In genomic region chr16:73735018-73735417, GRCh38 we compare ENCODE assay signal across 12 cellular contexts.
A peak's percentile ranks its signal among the peaks of the same experiment; 100 is the strongest.
DNase-seq lines count a peak whose midpoint lies in the region; ATAC-seq, FAIRE-seq and TF ChIP-seq lines count a peak whose summit lies in the region.
"Had no signal": no experiment of that assay in that cellular context is flagged by ENCODE, and none has a peak within 500 bp of the region (broad histone marks: within the 10 kb centered on the region; RNA-seq: fewer than 3 reads in every experiment).

No MANE protein-coding gene starts in this region.

- TF ChIP-seq RAD21 in HepG2 (CRISPR knock-in tag; IDR thresholded peaks at IDR 0.05) = no peak

- H3K79me2 ChIP-seq in HepG2 (ENCODE audit: insufficient read depth, low read length) = no peaks in the 10 kb centered on the region

- no peak for TF ChIP-seq POLR2A in HepG2 (IDR thresholded peaks at IDR 0.05; ENCODE audit: insufficient read depth in 1 of 2, low read depth in 2 of 2, low read length in 2 of 2)

- peak; percentile 60 for DNase-seq in adipocyte (ENCODE audit: low read depth)
- peak; percentile 8 for DNase-seq in HepG2 (ENCODE audit: low spot score)
- DNase-seq in ecto neural progenitor cell (ENCODE audit: low spot score) = no peak
- no peak for DNase-seq in natural killer cell
- no peak for DNase-seq in HUDEP-2 (lab: John Stamatoyannopoulos, UW; ENCODE audit: unreplicated experiment in 76 of 76)
- DNase-seq: activated naive CD8-positive, alpha-beta T cell treated with anti-CD3 and anti-CD28 coated beads, Interleukin-2, amount 10 ng/mL, durations not matched to agents 7 days and 5 days; testis had no signal

- no peaks in the 10 kb centered on the region for H3K4me1 Mint-ChIP-seq in natural killer cell
- H3K4me1 Mint-ChIP-seq: activated naive CD8-positive, alpha-beta T cell treated with anti-CD3 and anti-CD28 coated beads, Interleukin-2, amount 10 ng/mL, durations not matched to agents 7 days and 5 days; WTC11 had no signal

- H3K36me3 Mint-ChIP-seq in natural killer cell = no peaks in the 10 kb centered on the region
- H3K36me3 Mint-ChIP-seq: activated naive CD8-positive, alpha-beta T cell treated with anti-CD3 and anti-CD28 coated beads, Interleukin-2, amount 10 ng/mL, durations not matched to agents 7 days and 5 days had no signal

- H3K9me3 Mint-ChIP-seq in natural killer cell = no peaks in the 10 kb centered on the region
- H3K9me3 Mint-ChIP-seq: activated naive CD8-positive, alpha-beta T cell treated with anti-CD3 and anti-CD28 coated beads, Interleukin-2, amount 10 ng/mL, durations not matched to agents 7 days and 5 days had no signal

- H3K4me3 Mint-ChIP-seq in natural killer cell = no peak overlapping the region
- H3K4me3 Mint-ChIP-seq: activated naive CD8-positive, alpha-beta T cell treated with anti-CD3 and anti-CD28 coated beads, Interleukin-2, amount 10 ng/mL, durations not matched to agents 7 days and 5 days; WTC11 had no signal

- POLR2A ChIA-PET in HepG2 (lab: Yijun Ruan, JAX) = no interaction called here

- H3K9me3 ChIP-seq in adipocyte (ENCODE audit: control insufficient read depth, low read length) = no peaks in the 10 kb centered on the region
- peaks cover 4% of the 10 kb centered on the region; the same call in 1 of the 2 replicates for H3K9me3 ChIP-seq in HepG2 (ENCODE audit: low read length)
- H3K9me3 ChIP-seq: testis had no signal

- no peak for TF ChIP-seq CTCF in HepG2 (CRISPR knock-in tag; IDR thresholded peaks at IDR 0.05)
- no peak for TF ChIP-seq CTCF in natural killer cell (IDR thresholded peaks at IDR 0.05)

- H4K20me1 ChIP-seq in HepG2 (ENCODE audit: insufficient read depth, low read length) = no peaks in the 10 kb centered on the region

- H3K27ac Mint-ChIP-seq in natural killer cell = no peak overlapping the region
- H3K27ac Mint-ChIP-seq: activated naive CD8-positive, alpha-beta T cell treated with anti-CD3 and anti-CD28 coated beads, Interleukin-2, amount 10 ng/mL, durations not matched to agents 7 days and 5 days; WTC11 had no signal

- TF ChIP-seq EP300 in HepG2 (IDR thresholded peaks at IDR 0.05; ENCODE audit: low read depth in 2 of 2, low read length in 2 of 2) (no peak), HepG2 (CRISPR knock-in tag; IDR thresholded peaks at IDR 0.05; ENCODE audit: borderline replicate concordance) (no peak)

- no peak overlapping the region for H3K9ac ChIP-seq in adipocyte (ENCODE audit: low read length)
- H3K9ac ChIP-seq in HepG2 (ENCODE audit: insufficient read depth, low read depth, low read length) = no peak overlapping the region

- intact Hi-C loops in HepG2 (cut with micrococcal nuclease; ENCODE audit: unreplicated experiment) (no loop called here), natural killer cell (cut with micrococcal nuclease) (no loop called here)

- CTCF ChIA-PET in HepG2 (lab: Yijun Ruan, JAX; ENCODE audit: low intra/inter-chr PET ratio, low total read pairs) = no interaction called here

- H3K4me3 ChIP-seq in adipocyte (ENCODE audit: low read length) (no peak overlapping the region), HepG2 (replicated peaks in 1 of 3; ENCODE audit: insufficient read depth in 1 of 3, low read depth in 2 of 3, low read length in 3 of 3) (no peak overlapping the region)
- H3K4me3 ChIP-seq: testis had no signal

- H3K36me3 ChIP-seq in adipocyte (ENCODE audit: control insufficient read depth, insufficient read depth, low read length, severe bottlenecking) (no peaks in the 10 kb centered on the region), HepG2 (replicated peaks in 1 of 2; ENCODE audit: control insufficient read depth in 1 of 2, insufficient read depth in 2 of 2, low read length in 2 of 2) (no peaks in the 10 kb centered on the region)

- no peak for FAIRE-seq in HepG2 (lab: Jason Lieb, UNC)
- FAIRE-seq: G401.6 had no signal

- peaks cover 0 to 6% of the 10 kb centered on the region in 2 donors for H3K27me3 Mint-ChIP-seq in natural killer cell (ENCODE audit: low read depth in 2 of 2)
- H3K27me3 Mint-ChIP-seq: activated naive CD8-positive, alpha-beta T cell treated with anti-CD3 and anti-CD28 coated beads, Interleukin-2, amount 10 ng/mL, durations not matched to agents 7 days and 5 days had no signal

- in situ Hi-C loops in HepG2 (cut with HindIII; ENCODE audit: extremely low pct_ligation_motif_present, low pct_unique_long_range_greater_than_20kb) = no loop called here

- no peak overlapping the region for H2AFZ ChIP-seq in HepG2 (ENCODE audit: low read length)

- no peaks in the 10 kb centered on the region for H3K27me3 ChIP-seq in adipocyte (replicated peaks; ENCODE audit: control insufficient read depth, insufficient read depth, low read length)
- no peaks in the 10 kb centered on the region for H3K27me3 ChIP-seq in HepG2 (ENCODE audit: control insufficient read depth in 1 of 2, insufficient read depth in 2 of 2, low read length in 2 of 2)
- H3K27me3 ChIP-seq: testis had no signal

- H3K4me1 ChIP-seq in adipocyte (ENCODE audit: control insufficient read depth, insufficient read depth, low read length) = no peaks in the 10 kb centered on the region
- peaks cover 15% of the 10 kb centered on the region for H3K4me1 ChIP-seq in HepG2 (ENCODE audit: insufficient read depth, low read length)
- H3K4me1 ChIP-seq: testis had no signal

- ATAC-seq in GM18867 (IDR thresholded peaks at IDR 0.05; ENCODE audit: unreplicated experiment) (peak; percentile 63), HG02981 (IDR thresholded peaks at IDR 0.05; ENCODE audit: unreplicated experiment) (peak; percentile 59), HepG2 (no peak), natural killer cell (no peak), HG03280 (IDR thresholded peaks at IDR 0.05; ENCODE audit: unreplicated experiment) (no peak)
- ATAC-seq: WTC11 had no signal

- no peak overlapping the region for H3K4me2 ChIP-seq in HepG2 (ENCODE audit: low read depth, low read length)

- no TSS peak for BruUV-seq in HepG2 (replicated peaks; lab: Mats Ljungman, UMichigan)

- no peak overlapping the region for H3K27ac ChIP-seq in HepG2 (ENCODE audit: extremely low read length, insufficient read depth, low read length)
- H3K27ac ChIP-seq: testis had no signal

- WGBS in HepG2 (ENCODE audit: low lambda C conversion rate) = 29% methylated on average over 3 of the region's 3 CpGs

TF ChIP-seq in HepG2, 621 proteins besides CTCF, POLR2A, EP300 and RAD21 (continues in another document):
- no peak for TF ChIP-seq RFX1 (IDR thresholded peaks at IDR 0.05)
- no peak for TF ChIP-seq GATAD1 (CRISPR knock-in tag; IDR thresholded peaks at IDR 0.05)
- no peak for TF ChIP-seq ZNF775 (CRISPR knock-in tag; IDR thresholded peaks at IDR 0.05; ENCODE audit: borderline replicate concordance)
- TF ChIP-seq DDIT3 (CRISPR knock-in tag; IDR thresholded peaks at IDR 0.05) = no peak
- no peak for TF ChIP-seq ZFP36L2 (CRISPR knock-in tag; IDR thresholded peaks at IDR 0.05)
- TF ChIP-seq HNRNPL (IDR thresholded peaks at IDR 0.05; ENCODE audit: low read depth, low read length) = no peak
- TF ChIP-seq, protein P1, sequence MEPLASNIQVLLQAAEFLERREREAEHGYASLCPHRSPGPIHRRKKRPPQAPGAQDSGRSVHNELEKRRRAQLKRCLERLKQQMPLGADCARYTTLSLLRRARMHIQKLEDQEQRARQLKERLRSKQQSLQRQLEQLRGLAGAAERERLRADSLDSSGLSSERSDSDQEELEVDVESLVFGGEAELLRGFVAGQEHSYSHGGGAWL (CRISPR knock-in tag; IDR thresholded peaks at IDR 0.05) = no peak
- TF ChIP-seq ZNF230 (CRISPR knock-in tag; IDR thresholded peaks at IDR 0.05) = no peak
- no peak for TF ChIP-seq KAT2B (IDR thresholded peaks at IDR 0.05; ENCODE audit: borderline replicate concordance, low read depth, low read length)
- no peak for TF ChIP-seq SSRP1 (CRISPR knock-in tag; IDR thresholded peaks at IDR 0.05)
- no peak for TF ChIP-seq ZNF10 (CRISPR knock-in tag; IDR thresholded peaks at IDR 0.05; ENCODE audit: borderline replicate concordance, low read depth)
- no peak for TF ChIP-seq NFE2L1 (CRISPR knock-in tag; IDR thresholded peaks at IDR 0.05; ENCODE audit: borderline replicate concordance)
- TF ChIP-seq FIP1L1 (IDR thresholded peaks at IDR 0.05; ENCODE audit: borderline replicate concordance, insufficient read depth, low read depth, low read length) = no peak
- no peak for TF ChIP-seq SIX1 (CRISPR knock-in tag; IDR thresholded peaks at IDR 0.05; ENCODE audit: borderline replicate concordance)
- no peak for TF ChIP-seq PAX8 (CRISPR knock-in tag; IDR thresholded peaks at IDR 0.05; ENCODE audit: borderline replicate concordance)
- TF ChIP-seq, protein P2, sequence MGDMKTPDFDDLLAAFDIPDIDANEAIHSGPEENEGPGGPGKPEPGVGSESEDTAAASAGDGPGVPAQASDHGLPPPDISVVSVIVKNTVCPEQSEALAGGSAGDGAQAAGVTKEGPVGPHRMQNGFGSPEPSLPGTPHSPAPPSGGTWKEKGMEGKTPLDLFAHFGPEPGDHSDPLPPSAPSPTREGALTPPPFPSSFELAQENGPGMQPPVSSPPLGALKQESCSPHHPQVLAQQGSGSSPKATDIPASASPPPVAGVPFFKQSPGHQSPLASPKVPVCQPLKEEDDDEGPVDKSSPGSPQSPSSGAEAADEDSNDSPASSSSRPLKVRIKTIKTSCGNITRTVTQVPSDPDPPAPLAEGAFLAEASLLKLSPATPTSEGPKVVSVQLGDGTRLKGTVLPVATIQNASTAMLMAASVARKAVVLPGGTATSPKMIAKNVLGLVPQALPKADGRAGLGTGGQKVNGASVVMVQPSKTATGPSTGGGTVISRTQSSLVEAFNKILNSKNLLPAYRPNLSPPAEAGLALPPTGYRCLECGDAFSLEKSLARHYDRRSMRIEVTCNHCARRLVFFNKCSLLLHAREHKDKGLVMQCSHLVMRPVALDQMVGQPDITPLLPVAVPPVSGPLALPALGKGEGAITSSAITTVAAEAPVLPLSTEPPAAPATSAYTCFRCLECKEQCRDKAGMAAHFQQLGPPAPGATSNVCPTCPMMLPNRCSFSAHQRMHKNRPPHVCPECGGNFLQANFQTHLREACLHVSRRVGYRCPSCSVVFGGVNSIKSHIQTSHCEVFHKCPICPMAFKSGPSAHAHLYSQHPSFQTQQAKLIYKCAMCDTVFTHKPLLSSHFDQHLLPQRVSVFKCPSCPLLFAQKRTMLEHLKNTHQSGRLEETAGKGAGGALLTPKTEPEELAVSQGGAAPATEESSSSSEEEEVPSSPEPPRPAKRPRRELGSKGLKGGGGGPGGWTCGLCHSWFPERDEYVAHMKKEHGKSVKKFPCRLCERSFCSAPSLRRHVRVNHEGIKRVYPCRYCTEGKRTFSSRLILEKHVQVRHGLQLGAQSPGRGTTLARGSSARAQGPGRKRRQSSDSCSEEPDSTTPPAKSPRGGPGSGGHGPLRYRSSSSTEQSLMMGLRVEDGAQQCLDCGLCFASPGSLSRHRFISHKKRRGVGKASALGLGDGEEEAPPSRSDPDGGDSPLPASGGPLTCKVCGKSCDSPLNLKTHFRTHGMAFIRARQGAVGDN (CRISPR knock-in tag; IDR thresholded peaks at IDR 0.05) = no peak

Comparison
In these comparisons a context has a peak if more than half of its experiments do, and no peak if none do; other contexts are left out.
1. ATAC-seq: peak in GM18867 (single experiment) and HG02981 (single experiment); none in HepG2 (single experiment), natural killer cell (0 of 3) and HG03280 (single experiment).
2. DNase-seq: peak in adipocyte (single experiment) and HepG2 (single experiment); none in ecto neural progenitor cell (single experiment), natural killer cell (single experiment) and HUDEP-2 (0 of 76).